Comparison of ENCODE assay signal across 9 cellular contexts in the genomic region with DNA sequence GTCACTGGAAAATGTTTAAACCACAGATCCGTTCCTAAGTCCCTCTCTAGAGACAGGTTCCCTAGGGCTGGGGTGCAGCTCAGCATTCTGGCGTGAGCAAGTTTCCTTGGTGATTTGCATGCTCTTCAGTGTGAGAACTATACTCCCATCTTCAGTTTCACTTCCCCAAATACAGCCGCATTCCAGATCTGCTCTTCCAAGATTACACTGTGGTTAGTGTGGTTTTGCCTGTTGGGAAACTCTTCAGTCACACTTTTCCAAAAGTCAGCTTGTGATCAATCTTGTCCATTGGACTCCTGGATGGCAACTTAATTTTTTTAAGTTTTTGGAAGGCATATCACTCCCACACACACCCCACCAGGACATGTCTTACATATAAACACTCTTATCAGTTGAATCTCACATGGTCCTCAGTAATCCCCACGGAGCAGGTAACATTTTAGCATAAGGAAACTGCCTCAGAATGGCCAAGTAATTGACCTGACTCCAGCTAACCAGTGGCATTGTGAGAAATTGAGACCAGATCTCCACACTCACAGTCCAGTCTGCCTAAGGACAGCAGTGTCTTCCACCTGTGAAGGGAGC. TPM values are rescaled to one million over a fixed set of nuclear protein-coding genes. Genes with fewer than 3 reads are reported as not detected.
DNase-seq lines count a peak whose midpoint lies in the region; ATAC-seq and TF ChIP-seq lines count a peak whose summit lies in the region.
"Had no signal": no experiment of that assay in that cellular context is flagged by ENCODE, and none has a peak within 500 bp of the region (broad histone marks: within the 10 kb centered on the region; RNA-seq: fewer than 3 reads in every experiment).

No MANE protein-coding gene starts in this region.

- H3K27ac ChIP-seq in RWPE2 (ENCODE audit: poor library complexity, severe bottlenecking): no peak overlapping the region
- H3K27ac ChIP-seq in PC-3 (ENCODE audit: low read length): no peak overlapping the region
- H3K27ac ChIP-seq: gastrocnemius medialis had no signal

- no peaks in the 10 kb centered on the region for H3K27me3 Mint-ChIP-seq in Caco-2 (ENCODE audit: insufficient read depth, unreplicated experiment)

- peaks cover 6% of the 10 kb centered on the region for H3K4me1 Mint-ChIP-seq in Caco-2 (ENCODE audit: low read depth, unreplicated experiment)

- H4K20me1 ChIP-seq in PC-3 (ENCODE audit: low read length): no peaks in the 10 kb centered on the region

- POLR2A ChIA-PET in PC-3 (lab: Charles Lee; ENCODE audit: unreplicated experiment): no interaction called here
- POLR2A ChIA-PET in Caco-2 (lab: Charles Lee): no interaction called here

- TF ChIP-seq CTCF in GM10266 (IDR thresholded peaks at IDR 0.05; ENCODE audit: control insufficient read depth, insufficient read depth, low read depth, missing control alignments): no peak
- TF ChIP-seq CTCF in RWPE2 (IDR thresholded peaks at IDR 0.05; ENCODE audit: poor library complexity, severe bottlenecking): no peak
- TF ChIP-seq CTCF in PC-3 (conservative IDR thresholded peaks at IDR 0.05; ENCODE audit: low read depth, low read length): no peak
- no peak for TF ChIP-seq CTCF in Caco-2 (IDR thresholded peaks at IDR 0.05; ENCODE audit: insufficient read depth in 1 of 2, low read depth in 1 of 2, low read length in 1 of 2, severe bottlenecking in 1 of 2, unreplicated experiment in 1 of 2)

- H3F3A ChIP-seq in PC-3 (ENCODE audit: low read length, unreplicated experiment): no peaks in the 10 kb centered on the region

- H3K4me3 Mint-ChIP-seq in Caco-2 (ENCODE audit: unreplicated experiment): no peak overlapping the region

- CTCF ChIA-PET in PC-3 (lab: Charles Lee): no interaction called here
- CTCF ChIA-PET in Caco-2 (lab: Charles Lee): no interaction called here

- H3K36me3 Mint-ChIP-seq in Caco-2 (ENCODE audit: insufficient read depth, unreplicated experiment): peaks cover 10% of the 10 kb centered on the region

- H3K36me3 ChIP-seq in RWPE2 (ENCODE audit: low read depth) (peaks cover 16% of the 10 kb centered on the region; the same call in 1 of the 2 replicates), PC-3 (ENCODE audit: low read depth, low read length) (0 out of 2 replicates have a peak, but pooled peaks cover 6% of the 10 kb centered on the region), Caco-2 (ENCODE audit: control insufficient read depth, insufficient read depth, low read length) (no peaks in the 10 kb centered on the region)

- H2AFZ ChIP-seq in PC-3 (ENCODE audit: low read length): no peak overlapping the region

- no peak overlapping the region for H3K27ac Mint-ChIP-seq in Caco-2 (ENCODE audit: unreplicated experiment)

- DNase-seq in GM10266 (ENCODE audit: extremely low spot score): peak; percentile 77
- no peak for DNase-seq in RWPE2 (ENCODE audit: low spot score)
- DNase-seq in medulla oblongata (ENCODE audit: extremely low spot score): peak; percentile 43
- DNase-seq in PC-3: no peak
- DNase-seq in NCI-H2107 (lab: John Stamatoyannopoulos, UW): no peak
- DNase-seq in Caco-2: no peak
- DNase-seq: gastrocnemius medialis had no signal

- H3K79me2 ChIP-seq in PC-3 (ENCODE audit: low read length): no peaks in the 10 kb centered on the region

- H3K9me2 ChIP-seq in PC-3 (replicated peaks; ENCODE audit: low read length): no peaks in the 10 kb centered on the region

- no peaks in the 10 kb centered on the region for H3K9me3 Mint-ChIP-seq in Caco-2 (ENCODE audit: unreplicated experiment)

- H3K9me3 ChIP-seq in RWPE2 (ENCODE audit: severe bottlenecking) (no peaks in the 10 kb centered on the region), PC-3 (ENCODE audit: low read length) (no peaks in the 10 kb centered on the region), Caco-2 (no peaks in the 10 kb centered on the region)
- H3K9me3 ChIP-seq: gastrocnemius medialis had no signal

- intact Hi-C loops in PC-3 (cut with micrococcal nuclease): no loop called here
- intact Hi-C loops in Caco-2 (cut with micrococcal nuclease; ENCODE audit: unreplicated experiment): no loop called here

- H3K4me2 ChIP-seq in PC-3 (ENCODE audit: low read length): no peak overlapping the region

- H3K4me1 ChIP-seq in RWPE2 (ENCODE audit: insufficient read depth, poor library complexity, severe bottlenecking) (no peaks in the 10 kb centered on the region), PC-3 (ENCODE audit: insufficient read depth, low read length) (peaks cover 14% of the 10 kb centered on the region), Caco-2 (peaks cover 9% of the 10 kb centered on the region; the same call in 1 of the 2 replicates)
- H3K4me1 ChIP-seq: gastrocnemius medialis had no signal

- BruUV-seq in PC-3 (replicated peaks; lab: Mats Ljungman, UMichigan) (no TSS peak), Caco-2 (replicated peaks; lab: Mats Ljungman, UMichigan) (no TSS peak)

- no peaks in the 10 kb centered on the region for H3K27me3 ChIP-seq in RWPE2 (ENCODE audit: insufficient read depth, poor library complexity, severe bottlenecking)
- H3K27me3 ChIP-seq in PC-3 (ENCODE audit: low read length): no peaks in the 10 kb centered on the region
- no peaks in the 10 kb centered on the region for H3K27me3 ChIP-seq in Caco-2 (replicated peaks; ENCODE audit: control insufficient read depth, insufficient read depth, low read length)
- H3K27me3 ChIP-seq: gastrocnemius medialis had no signal

- ATAC-seq in HG02642 (IDR thresholded peaks at IDR 0.05; ENCODE audit: poor library complexity, unreplicated experiment) (peak; percentile 76), RWPE2 (ENCODE audit: low read depth) (peak; percentile 27; the same call in 2 of the 3 replicates), PC-3 (no peak; the same call in 1 of the 2 replicates), HG03457 (IDR thresholded peaks at IDR 0.05; ENCODE audit: unreplicated experiment) (no peak)

- no peak overlapping the region for H3K9ac ChIP-seq in PC-3 (ENCODE audit: low read length)

- H3K4me3 ChIP-seq in RWPE2 (ENCODE audit: severe bottlenecking) (no peak overlapping the region), PC-3 (ENCODE audit: low read length) (no peak overlapping the region), Caco-2 (ENCODE audit: low read depth, low read length) (no peak overlapping the region)
- H3K4me3 ChIP-seq: gastrocnemius medialis had no signal

RNA-seq across cellular contexts. Expression of gene PTPN23, which starts 33.5 kb away (rescaled TPM):
- total RNA-seq in PC-3 (2014; rRNA removed): 22.3 and 28.7 TPM in 2 replicates
- total RNA-seq in Caco-2 (2022): 46.8 and 49.6 TPM in 2 replicates

Comparison
In these comparisons a context has a peak if more than half of its experiments do, and no peak if none do; other contexts are left out.
1. DNase-seq: peak in GM10266 (single experiment) and medulla oblongata (single experiment); none in RWPE2 (single experiment), PC-3 (single experiment), NCI-H2107 (single experiment) and Caco-2 (0 of 2).
2. ATAC-seq: peak in HG02642 (single experiment) and RWPE2 (single experiment); none in PC-3 (single experiment) and HG03457 (single experiment).